ENCODE assay signal across 1 cellular context in the genomic region with DNA sequence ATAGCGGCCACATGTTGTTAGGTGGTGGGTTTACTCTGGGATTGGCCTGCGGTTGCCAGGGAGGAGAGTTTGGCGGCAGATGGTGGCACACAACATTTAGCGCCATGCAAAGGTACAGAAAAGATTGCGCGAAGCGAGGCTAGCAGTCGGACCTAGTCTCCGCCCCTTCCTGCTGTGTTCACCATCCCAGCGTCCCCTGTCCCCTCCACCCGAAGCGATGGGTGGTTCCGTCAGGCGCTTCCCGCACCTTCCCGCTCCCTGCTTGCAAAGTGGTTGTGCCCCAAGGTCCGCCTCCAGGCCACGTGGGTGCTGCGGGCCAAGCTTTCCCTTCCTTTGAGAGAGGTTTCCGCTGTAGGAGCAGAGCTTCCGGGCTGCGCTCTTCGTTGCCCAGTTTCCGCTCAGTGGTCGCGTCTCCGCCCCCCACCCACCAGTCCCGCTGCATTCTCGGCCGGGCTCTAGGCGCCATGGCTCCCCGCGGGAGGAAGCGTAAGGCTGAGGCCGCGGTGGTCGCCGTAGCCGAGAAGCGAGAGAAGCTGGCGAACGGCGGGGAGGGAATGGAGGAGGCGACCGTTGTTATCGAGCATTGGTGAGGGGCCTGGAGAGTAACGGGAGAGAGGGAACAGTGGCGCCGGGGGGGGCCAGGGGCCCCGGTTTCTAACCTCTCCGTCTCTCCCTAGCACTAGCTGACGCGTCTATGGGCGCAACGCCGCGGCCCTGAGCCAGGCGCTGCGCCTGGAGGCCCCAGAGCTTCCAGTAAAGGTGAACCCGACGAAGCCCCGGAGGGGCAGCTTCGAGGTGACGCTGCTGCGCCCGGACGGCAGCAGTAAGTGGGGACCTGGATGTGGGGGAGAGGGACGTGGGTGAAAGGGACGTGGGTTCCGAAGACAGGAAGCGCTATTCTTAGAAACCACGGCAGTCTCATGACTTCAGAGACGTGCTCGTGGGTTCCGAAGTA.
TF ChIP-seq lines count a peak whose summit lies in the region.

A gene with protein sequence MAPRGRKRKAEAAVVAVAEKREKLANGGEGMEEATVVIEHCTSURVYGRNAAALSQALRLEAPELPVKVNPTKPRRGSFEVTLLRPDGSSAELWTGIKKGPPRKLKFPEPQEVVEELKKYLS (plus strand): TSS at position 360 of the 955 bp plus-strand sequence. CDS start 105 bp downstream, at position 465.

TF ChIP-seq in K562, 482 proteins besides CTCF, POLR2A, EP300 and RAD21 (continued from another document and continues in another):
- TF ChIP-seq, protein P1, sequence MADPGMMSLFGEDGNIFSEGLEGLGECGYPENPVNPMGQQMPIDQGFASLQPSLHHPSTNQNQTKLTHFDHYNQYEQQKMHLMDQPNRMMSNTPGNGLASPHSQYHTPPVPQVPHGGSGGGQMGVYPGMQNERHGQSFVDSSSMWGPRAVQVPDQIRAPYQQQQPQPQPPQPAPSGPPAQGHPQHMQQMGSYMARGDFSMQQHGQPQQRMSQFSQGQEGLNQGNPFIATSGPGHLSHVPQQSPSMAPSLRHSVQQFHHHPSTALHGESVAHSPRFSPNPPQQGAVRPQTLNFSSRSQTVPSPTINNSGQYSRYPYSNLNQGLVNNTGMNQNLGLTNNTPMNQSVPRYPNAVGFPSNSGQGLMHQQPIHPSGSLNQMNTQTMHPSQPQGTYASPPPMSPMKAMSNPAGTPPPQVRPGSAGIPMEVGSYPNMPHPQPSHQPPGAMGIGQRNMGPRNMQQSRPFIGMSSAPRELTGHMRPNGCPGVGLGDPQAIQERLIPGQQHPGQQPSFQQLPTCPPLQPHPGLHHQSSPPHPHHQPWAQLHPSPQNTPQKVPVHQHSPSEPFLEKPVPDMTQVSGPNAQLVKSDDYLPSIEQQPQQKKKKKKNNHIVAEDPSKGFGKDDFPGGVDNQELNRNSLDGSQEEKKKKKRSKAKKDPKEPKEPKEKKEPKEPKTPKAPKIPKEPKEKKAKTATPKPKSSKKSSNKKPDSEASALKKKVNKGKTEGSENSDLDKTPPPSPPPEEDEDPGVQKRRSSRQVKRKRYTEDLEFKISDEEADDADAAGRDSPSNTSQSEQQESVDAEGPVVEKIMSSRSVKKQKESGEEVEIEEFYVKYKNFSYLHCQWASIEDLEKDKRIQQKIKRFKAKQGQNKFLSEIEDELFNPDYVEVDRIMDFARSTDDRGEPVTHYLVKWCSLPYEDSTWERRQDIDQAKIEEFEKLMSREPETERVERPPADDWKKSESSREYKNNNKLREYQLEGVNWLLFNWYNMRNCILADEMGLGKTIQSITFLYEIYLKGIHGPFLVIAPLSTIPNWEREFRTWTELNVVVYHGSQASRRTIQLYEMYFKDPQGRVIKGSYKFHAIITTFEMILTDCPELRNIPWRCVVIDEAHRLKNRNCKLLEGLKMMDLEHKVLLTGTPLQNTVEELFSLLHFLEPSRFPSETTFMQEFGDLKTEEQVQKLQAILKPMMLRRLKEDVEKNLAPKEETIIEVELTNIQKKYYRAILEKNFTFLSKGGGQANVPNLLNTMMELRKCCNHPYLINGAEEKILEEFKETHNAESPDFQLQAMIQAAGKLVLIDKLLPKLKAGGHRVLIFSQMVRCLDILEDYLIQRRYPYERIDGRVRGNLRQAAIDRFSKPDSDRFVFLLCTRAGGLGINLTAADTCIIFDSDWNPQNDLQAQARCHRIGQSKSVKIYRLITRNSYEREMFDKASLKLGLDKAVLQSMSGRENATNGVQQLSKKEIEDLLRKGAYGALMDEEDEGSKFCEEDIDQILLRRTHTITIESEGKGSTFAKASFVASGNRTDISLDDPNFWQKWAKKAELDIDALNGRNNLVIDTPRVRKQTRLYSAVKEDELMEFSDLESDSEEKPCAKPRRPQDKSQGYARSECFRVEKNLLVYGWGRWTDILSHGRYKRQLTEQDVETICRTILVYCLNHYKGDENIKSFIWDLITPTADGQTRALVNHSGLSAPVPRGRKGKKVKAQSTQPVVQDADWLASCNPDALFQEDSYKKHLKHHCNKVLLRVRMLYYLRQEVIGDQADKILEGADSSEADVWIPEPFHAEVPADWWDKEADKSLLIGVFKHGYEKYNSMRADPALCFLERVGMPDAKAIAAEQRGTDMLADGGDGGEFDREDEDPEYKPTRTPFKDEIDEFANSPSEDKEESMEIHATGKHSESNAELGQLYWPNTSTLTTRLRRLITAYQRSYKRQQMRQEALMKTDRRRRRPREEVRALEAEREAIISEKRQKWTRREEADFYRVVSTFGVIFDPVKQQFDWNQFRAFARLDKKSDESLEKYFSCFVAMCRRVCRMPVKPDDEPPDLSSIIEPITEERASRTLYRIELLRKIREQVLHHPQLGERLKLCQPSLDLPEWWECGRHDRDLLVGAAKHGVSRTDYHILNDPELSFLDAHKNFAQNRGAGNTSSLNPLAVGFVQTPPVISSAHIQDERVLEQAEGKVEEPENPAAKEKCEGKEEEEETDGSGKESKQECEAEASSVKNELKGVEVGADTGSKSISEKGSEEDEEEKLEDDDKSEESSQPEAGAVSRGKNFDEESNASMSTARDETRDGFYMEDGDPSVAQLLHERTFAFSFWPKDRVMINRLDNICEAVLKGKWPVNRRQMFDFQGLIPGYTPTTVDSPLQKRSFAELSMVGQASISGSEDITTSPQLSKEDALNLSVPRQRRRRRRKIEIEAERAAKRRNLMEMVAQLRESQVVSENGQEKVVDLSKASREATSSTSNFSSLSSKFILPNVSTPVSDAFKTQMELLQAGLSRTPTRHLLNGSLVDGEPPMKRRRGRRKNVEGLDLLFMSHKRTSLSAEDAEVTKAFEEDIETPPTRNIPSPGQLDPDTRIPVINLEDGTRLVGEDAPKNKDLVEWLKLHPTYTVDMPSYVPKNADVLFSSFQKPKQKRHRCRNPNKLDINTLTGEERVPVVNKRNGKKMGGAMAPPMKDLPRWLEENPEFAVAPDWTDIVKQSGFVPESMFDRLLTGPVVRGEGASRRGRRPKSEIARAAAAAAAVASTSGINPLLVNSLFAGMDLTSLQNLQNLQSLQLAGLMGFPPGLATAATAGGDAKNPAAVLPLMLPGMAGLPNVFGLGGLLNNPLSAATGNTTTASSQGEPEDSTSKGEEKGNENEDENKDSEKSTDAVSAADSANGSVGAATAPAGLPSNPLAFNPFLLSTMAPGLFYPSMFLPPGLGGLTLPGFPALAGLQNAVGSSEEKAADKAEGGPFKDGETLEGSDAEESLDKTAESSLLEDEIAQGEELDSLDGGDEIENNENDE (IDR thresholded peaks at IDR 0.05; ENCODE audit: low read depth, low read length), result peak; percentile 71
- TF ChIP-seq NFXL1 (CRISPR knock-in tag; IDR thresholded peaks at IDR 0.05) (no peak), SREBF1 (IDR thresholded peaks at IDR 0.05; ENCODE audit: borderline replicate concordance, low read depth, low read length) (peak; percentile 72; the same call in 1 of the 2 replicates), ZNF324 (CRISPR knock-in tag; IDR thresholded peaks at IDR 0.05) (no peak), FUS (optimal IDR thresholded peaks at IDR 0.05; ENCODE audit: low read depth, low read length) (no peak), KLF13 (tag; IDR thresholded peaks at IDR 0.05; ENCODE audit: borderline replicate concordance, low read depth) (peak; percentile 92), CBX3 (IDR thresholded peaks at IDR 0.05; ENCODE audit: borderline replicate concordance in 1 of 2, low read length in 2 of 2) (peak in 1 of 2 experiments; percentile 99; a peak in 2 of 3 replicates), IFI16 (CRISPR knock-in tag; IDR thresholded peaks at IDR 0.05) (no peak), CHCHD3 (CRISPR knock-in tag; IDR thresholded peaks at IDR 0.05) (no peak; the same call in 1 of the 2 replicates), HDAC1 (IDR thresholded peaks at IDR 0.05) (peak; percentile 65 to 99), POLR2B (IDR thresholded peaks at IDR 0.05; ENCODE audit: low read depth, partially characterized antibody) (peak; percentile 90), ZBTB17 (CRISPR knock-in tag; IDR thresholded peaks at IDR 0.05) (0 out of 2 replicates have a peak, but pooled peaks have one; percentile 14), ZFPM2 (CRISPR knock-in tag; IDR thresholded peaks at IDR 0.05) (0 out of 2 replicates have a peak, but pooled peaks have one; percentile 72), CSDE1 (IDR thresholded peaks at IDR 0.05) (no peak), PTBP1 (IDR thresholded peaks at IDR 0.05; ENCODE audit: low read depth, low read length) (no peak), THRAP3 (IDR thresholded peaks at IDR 0.05; ENCODE audit: borderline replicate concordance) (peak; percentile 90; the same call in 1 of the 2 replicates), HDAC3 (IDR thresholded peaks at IDR 0.05; ENCODE audit: borderline replicate concordance, partially characterized antibody) (peak; percentile 37), SNIP1 (IDR thresholded peaks at IDR 0.05; ENCODE audit: low read depth) (no peak), POU5F1 (IDR thresholded peaks at IDR 0.05; ENCODE audit: borderline replicate concordance, low read depth, low read length, partially characterized antibody) (no peak), CHD1 (IDR thresholded peaks at IDR 0.05; ENCODE audit: low read length) (peak; percentile 66), ZNF146 (CRISPR knock-in tag; IDR thresholded peaks at IDR 0.05; ENCODE audit: unreplicated experiment) (peak; percentile 9), RHOXF2B (CRISPR knock-in tag; conservative IDR thresholded peaks at IDR 0.05) (no peak)
- TF ChIP-seq, protein P2, sequence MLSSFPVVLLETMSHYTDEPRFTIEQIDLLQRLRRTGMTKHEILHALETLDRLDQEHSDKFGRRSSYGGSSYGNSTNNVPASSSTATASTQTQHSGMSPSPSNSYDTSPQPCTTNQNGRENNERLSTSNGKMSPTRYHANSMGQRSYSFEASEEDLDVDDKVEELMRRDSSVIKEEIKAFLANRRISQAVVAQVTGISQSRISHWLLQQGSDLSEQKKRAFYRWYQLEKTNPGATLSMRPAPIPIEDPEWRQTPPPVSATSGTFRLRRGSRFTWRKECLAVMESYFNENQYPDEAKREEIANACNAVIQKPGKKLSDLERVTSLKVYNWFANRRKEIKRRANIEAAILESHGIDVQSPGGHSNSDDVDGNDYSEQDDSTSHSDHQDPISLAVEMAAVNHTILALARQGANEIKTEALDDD (IDR thresholded peaks at IDR 0.05), result peak; percentile 81
- TF ChIP-seq, protein P3, sequence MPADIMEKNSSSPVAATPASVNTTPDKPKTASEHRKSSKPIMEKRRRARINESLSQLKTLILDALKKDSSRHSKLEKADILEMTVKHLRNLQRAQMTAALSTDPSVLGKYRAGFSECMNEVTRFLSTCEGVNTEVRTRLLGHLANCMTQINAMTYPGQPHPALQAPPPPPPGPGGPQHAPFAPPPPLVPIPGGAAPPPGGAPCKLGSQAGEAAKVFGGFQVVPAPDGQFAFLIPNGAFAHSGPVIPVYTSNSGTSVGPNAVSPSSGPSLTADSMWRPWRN (IDR thresholded peaks at IDR 0.05; ENCODE audit: low read depth), result no peak
- TF ChIP-seq, protein P4, sequence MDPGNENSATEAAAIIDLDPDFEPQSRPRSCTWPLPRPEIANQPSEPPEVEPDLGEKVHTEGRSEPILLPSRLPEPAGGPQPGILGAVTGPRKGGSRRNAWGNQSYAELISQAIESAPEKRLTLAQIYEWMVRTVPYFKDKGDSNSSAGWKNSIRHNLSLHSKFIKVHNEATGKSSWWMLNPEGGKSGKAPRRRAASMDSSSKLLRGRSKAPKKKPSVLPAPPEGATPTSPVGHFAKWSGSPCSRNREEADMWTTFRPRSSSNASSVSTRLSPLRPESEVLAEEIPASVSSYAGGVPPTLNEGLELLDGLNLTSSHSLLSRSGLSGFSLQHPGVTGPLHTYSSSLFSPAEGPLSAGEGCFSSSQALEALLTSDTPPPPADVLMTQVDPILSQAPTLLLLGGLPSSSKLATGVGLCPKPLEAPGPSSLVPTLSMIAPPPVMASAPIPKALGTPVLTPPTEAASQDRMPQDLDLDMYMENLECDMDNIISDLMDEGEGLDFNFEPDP (CRISPR knock-in tag; IDR thresholded peaks at IDR 0.05), result no peak
- TF ChIP-seq, protein P5, sequence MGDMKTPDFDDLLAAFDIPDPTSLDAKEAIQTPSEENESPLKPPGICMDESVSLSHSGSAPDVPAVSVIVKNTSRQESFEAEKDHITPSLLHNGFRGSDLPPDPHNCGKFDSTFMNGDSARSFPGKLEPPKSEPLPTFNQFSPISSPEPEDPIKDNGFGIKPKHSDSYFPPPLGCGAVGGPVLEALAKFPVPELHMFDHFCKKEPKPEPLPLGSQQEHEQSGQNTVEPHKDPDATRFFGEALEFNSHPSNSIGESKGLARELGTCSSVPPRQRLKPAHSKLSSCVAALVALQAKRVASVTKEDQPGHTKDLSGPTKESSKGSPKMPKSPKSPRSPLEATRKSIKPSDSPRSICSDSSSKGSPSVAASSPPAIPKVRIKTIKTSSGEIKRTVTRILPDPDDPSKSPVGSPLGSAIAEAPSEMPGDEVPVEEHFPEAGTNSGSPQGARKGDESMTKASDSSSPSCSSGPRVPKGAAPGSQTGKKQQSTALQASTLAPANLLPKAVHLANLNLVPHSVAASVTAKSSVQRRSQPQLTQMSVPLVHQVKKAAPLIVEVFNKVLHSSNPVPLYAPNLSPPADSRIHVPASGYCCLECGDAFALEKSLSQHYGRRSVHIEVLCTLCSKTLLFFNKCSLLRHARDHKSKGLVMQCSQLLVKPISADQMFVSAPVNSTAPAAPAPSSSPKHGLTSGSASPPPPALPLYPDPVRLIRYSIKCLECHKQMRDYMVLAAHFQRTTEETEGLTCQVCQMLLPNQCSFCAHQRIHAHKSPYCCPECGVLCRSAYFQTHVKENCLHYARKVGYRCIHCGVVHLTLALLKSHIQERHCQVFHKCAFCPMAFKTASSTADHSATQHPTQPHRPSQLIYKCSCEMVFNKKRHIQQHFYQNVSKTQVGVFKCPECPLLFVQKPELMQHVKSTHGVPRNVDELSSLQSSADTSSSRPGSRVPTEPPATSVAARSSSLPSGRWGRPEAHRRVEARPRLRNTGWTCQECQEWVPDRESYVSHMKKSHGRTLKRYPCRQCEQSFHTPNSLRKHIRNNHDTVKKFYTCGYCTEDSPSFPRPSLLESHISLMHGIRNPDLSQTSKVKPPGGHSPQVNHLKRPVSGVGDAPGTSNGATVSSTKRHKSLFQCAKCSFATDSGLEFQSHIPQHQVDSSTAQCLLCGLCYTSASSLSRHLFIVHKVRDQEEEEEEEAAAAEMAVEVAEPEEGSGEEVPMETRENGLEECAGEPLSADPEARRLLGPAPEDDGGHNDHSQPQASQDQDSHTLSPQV (IDR thresholded peaks at IDR 0.05), result peak; percentile 71; the same call in 1 of the 2 replicates
- TF ChIP-seq, protein P6, sequence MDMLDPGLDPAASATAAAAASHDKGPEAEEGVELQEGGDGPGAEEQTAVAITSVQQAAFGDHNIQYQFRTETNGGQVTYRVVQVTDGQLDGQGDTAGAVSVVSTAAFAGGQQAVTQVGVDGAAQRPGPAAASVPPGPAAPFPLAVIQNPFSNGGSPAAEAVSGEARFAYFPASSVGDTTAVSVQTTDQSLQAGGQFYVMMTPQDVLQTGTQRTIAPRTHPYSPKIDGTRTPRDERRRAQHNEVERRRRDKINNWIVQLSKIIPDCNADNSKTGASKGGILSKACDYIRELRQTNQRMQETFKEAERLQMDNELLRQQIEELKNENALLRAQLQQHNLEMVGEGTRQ (CRISPR knock-in tag; IDR thresholded peaks at IDR 0.05), result peak; percentile 92
- TF ChIP-seq, protein P7, sequence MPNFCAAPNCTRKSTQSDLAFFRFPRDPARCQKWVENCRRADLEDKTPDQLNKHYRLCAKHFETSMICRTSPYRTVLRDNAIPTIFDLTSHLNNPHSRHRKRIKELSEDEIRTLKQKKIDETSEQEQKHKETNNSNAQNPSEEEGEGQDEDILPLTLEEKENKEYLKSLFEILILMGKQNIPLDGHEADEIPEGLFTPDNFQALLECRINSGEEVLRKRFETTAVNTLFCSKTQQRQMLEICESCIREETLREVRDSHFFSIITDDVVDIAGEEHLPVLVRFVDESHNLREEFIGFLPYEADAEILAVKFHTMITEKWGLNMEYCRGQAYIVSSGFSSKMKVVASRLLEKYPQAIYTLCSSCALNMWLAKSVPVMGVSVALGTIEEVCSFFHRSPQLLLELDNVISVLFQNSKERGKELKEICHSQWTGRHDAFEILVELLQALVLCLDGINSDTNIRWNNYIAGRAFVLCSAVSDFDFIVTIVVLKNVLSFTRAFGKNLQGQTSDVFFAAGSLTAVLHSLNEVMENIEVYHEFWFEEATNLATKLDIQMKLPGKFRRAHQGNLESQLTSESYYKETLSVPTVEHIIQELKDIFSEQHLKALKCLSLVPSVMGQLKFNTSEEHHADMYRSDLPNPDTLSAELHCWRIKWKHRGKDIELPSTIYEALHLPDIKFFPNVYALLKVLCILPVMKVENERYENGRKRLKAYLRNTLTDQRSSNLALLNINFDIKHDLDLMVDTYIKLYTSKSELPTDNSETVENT (CRISPR knock-in tag; IDR thresholded peaks at IDR 0.05), result peak; percentile 57; the same call in 1 of the 2 replicates
